Comparison of ENCODE assay signal across 9 cellular contexts in the genomic region with DNA sequence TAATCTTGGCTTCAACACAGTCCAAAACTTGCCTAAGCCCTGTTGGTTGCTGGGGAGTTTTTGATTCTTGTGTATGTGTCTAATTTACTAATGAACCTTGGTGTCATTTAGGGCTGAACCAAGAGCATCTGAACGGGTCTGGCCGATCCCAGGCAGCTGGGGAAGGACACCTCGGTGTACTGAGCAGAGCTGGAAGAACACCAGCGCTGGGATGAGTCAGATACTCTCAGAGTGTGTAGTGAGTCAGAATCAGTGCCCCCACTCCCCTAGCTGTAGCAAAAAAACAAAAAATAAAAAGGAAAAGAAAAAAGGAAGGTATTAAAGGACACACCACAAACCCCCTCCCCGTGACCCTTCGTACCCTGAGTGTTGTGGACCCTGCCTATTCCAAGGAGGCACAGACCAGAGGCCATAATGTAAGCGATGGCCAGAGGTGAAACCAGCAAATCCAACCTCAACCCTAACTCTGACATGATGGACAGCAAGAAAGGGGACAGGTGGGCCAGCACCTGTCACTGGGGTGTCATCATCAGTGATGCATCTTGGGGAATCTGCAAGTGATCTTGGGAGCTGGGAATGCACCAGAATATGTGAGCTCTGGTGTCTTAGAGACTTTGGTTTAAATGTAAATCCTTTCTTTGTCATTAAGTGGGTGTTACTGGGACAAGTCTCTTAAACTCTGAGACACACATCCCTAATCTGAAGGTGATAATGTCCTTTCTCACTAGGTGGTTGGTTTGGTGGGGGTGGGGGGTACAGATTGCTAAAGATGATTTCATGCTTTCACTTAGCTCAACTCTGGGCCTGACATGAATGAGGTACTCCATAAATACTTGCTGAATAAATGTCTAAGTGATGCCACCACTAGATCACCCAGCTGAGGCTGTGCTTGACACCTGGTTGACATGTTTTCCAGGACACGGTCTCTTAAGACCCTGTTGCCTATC. TPM values are rescaled to one million over a fixed set of nuclear protein-coding genes. Genes with fewer than 3 reads are reported as not detected.
DNase-seq lines count a peak whose midpoint lies in the region; ATAC-seq, FAIRE-seq and TF ChIP-seq lines count a peak whose summit lies in the region.
"Had no signal": no experiment of that assay in that cellular context is flagged by ENCODE, and none has a peak within 500 bp of the region (broad histone marks: within the 10 kb centered on the region; RNA-seq: fewer than 3 reads in every experiment).

No MANE protein-coding gene starts in this region.

- H3K27ac ChIP-seq in brain microvascular endothelial cell (no peak overlapping the region), lung (ENCODE audit: low read depth in 1 of 2, low read length in 1 of 2) (no peak overlapping the region), vagina (peak overlapping the region; percentile 60)
- H3K27ac ChIP-seq: parathyroid adenoma had no signal

- no peak for FAIRE-seq in GM19239 (lab: Jason Lieb, UNC)

- peak; percentile 17 for DNase-seq in activated naive CD4-positive, alpha-beta T cell treated with Interleukin-2 at 50 U/mL for 16 hours
- DNase-seq in activated naive CD4-positive, alpha-beta T cell (lab: John Stamatoyannopoulos, UW), result no peak
- DNase-seq in brain microvascular endothelial cell, result peak; percentile 86
- DNase-seq in lung (ENCODE audit: low spot score), result peak; percentile 42
- no peak for DNase-seq in vagina (ENCODE audit: extremely low spot score in 2 of 2)
- no peak for DNase-seq in GM19239 (ENCODE audit: insufficient read length, low spot score)
- DNase-seq in RPMI8226, result no peak
- DNase-seq in NCI-H2227 treated with DMSO at 0.1 percent for 48 hours (lab: John Stamatoyannopoulos, UW), result no peak

- H3K9me3 ChIP-seq in lung (ENCODE audit: control insufficient read depth in 2 of 2, insufficient read depth in 1 of 2, low read length in 1 of 2), result no peaks in the 10 kb centered on the region
- no peaks in the 10 kb centered on the region for H3K9me3 ChIP-seq in vagina

- intact Hi-C loops in vagina (cut with DNase I), result no loop called here

- H3K4me3 ChIP-seq in brain microvascular endothelial cell (ENCODE audit: low read depth, low read length), result no peak overlapping the region
- no peak overlapping the region for H3K4me3 ChIP-seq in lung
- no peak overlapping the region for H3K4me3 ChIP-seq in vagina

- TF ChIP-seq CTCF in brain microvascular endothelial cell (IDR thresholded peaks at IDR 0.05; ENCODE audit: low read depth, low read length, missing control alignments) (no peak), lung (IDR thresholded peaks at IDR 0.05; ENCODE audit: control extremely low read depth, extremely low read depth) (no peak), vagina (IDR thresholded peaks at IDR 0.05) (no peak)

- TF ChIP-seq POLR2A in vagina (IDR thresholded peaks at IDR 0.05), result no peak

- in situ Hi-C loops in brain microvascular endothelial cell (cut with HindIII; ENCODE audit: low pct_ligation_motif_present, low sequenced_read_pairs), result no loop called here

- no peaks in the 10 kb centered on the region for H3K27me3 ChIP-seq in brain microvascular endothelial cell (replicated peaks)
- H3K27me3 ChIP-seq in lung (ENCODE audit: control insufficient read depth, insufficient read depth), result no peaks in the 10 kb centered on the region
- H3K27me3 ChIP-seq in vagina, result no peaks in the 10 kb centered on the region

- no peaks in the 10 kb centered on the region for H3K4me1 ChIP-seq in lung (ENCODE audit: control insufficient read depth in 2 of 2, insufficient read depth in 2 of 2, low read length in 2 of 2)
- peaks cover 16% of the 10 kb centered on the region for H3K4me1 ChIP-seq in vagina

- H3K36me3 ChIP-seq in brain microvascular endothelial cell (replicated peaks) (no peaks in the 10 kb centered on the region), lung (ENCODE audit: control insufficient read depth in 2 of 2, insufficient read depth in 2 of 2, low read length in 2 of 2) (no peaks in the 10 kb centered on the region), vagina (no peaks in the 10 kb centered on the region)

- ATAC-seq in lung (ENCODE audit: insufficient read depth, low FRiP score), result peak; percentile 82

- 62 to 73% methylated on average over 8 of the region's 8 CpGs for WGBS in lung, 2 donors

RNA-seq across cellular contexts. Expression of a gene that starts 34.2 kb away (rescaled TPM):
- total RNA-seq in lung (100 to 1,000 TPM in 1 of 2 donors, 10 to 100 TPM in 1; 38.8 to 123 TPM), vagina (48.4 TPM)
- polyA plus RNA-seq in lung, result 10 to 100 TPM in 1 of 2 donors, 1 to 10 TPM in 1; 8.3 to 15.8 TPM

Comparison
In these comparisons a context has a peak if more than half of its experiments do, and no peak if none do; other contexts are left out.
1. DNase-seq: peak in activated naive CD4-positive, alpha-beta T cell treated with Interleukin-2 at 50 U/mL for 16 hours (single experiment), brain microvascular endothelial cell (single experiment) and lung (single experiment); none in activated naive CD4-positive, alpha-beta T cell (0 of 4), vagina (0 of 2), GM19239 (single experiment), RPMI8226 (single experiment) and NCI-H2227 treated with DMSO at 0.1 percent for 48 hours (single experiment).